Comparison of ENCODE assay signal across 6 cellular contexts in the genomic region with DNA sequence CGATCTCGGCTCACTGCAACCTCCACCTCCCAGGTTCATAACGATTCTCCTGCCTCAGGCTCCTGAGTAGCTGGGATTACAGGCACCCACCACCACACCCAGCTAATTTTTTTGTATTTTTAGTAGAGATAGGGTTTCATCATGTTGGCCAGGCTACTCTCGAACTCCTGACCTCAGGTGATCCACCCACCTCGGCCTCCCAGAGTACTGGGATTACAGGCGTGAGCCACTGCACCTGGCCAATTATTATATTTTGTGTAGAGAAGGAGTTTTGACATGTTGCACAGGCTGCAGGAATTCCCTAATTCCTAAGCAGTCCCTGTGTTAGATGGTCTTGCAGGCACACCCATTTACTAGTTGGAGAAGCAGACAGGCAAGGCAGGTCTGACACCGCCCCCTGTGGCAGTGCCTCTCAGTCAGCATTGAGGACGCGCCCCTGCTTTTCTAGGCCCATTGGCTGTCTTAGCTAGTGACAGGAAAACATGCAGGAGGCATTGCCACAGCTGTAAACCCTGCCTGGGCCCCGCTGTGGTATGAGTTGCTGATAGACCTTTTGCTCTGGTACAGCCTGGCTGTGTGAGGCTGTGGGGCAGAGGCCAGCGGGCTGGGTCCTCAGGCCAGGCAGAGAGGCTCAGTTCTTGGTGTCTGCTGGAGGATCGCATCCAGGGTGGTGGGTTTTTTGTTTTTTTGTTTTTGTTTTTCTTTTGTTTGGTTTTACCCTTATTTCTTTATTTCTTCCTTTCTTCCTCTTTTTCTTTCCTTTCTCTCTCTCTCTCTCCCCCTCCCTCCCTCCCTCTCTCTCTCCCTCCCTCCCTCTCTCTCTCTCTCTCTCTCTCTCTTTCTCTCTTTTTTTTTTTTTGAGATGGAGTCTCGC. TPM values are rescaled to one million over a fixed set of nuclear protein-coding genes. Genes with fewer than 3 reads are reported as not detected.
DNase-seq lines count a peak whose midpoint lies in the region; ATAC-seq and TF ChIP-seq lines count a peak whose summit lies in the region.
"Not testable (repeated sequence)": the region's sequence is repeated elsewhere in the genome, so short reads cannot be mapped to it uniquely, and the experiment has no call there.

No MANE protein-coding gene starts in this region.

- H3K9me3 ChIP-seq in IMR-90 (ENCODE audit: control insufficient read depth, insufficient read depth, low read length) = not testable (repeated sequence)

- TF ChIP-seq CTCF in BJ (IDR thresholded peaks at IDR 0.05; ENCODE audit: insufficient read depth, low read depth, low read length) = peak; percentile 43
- TF ChIP-seq CTCF in IMR-90 (conservative IDR thresholded peaks at IDR 0.05; ENCODE audit: low read depth, low read length) = 0 out of 2 replicates have a peak, but pooled peaks have one; percentile 21

- H3K4me3 ChIP-seq in BJ (ENCODE audit: low read depth, low read length); IMR-90 (ENCODE audit: insufficient read depth, low read depth, low read length): not testable (repeated sequence)

- not testable (repeated sequence) for DNase-seq in BJ (ENCODE audit: low read depth)
- DNase-seq in IMR-90 = peak; percentile 35
- DNase-seq in T-helper 22 cell (ENCODE audit: low read depth) = peak; percentile 65
- DNase-seq in activated naive CD8-positive, alpha-beta T cell treated with anti-CD3 and anti-CD28 coated beads, Interleukin-2, amount 50 U/mL, for 16 hours (ENCODE audit: low read depth, low spot score) = peak; percentile 48
- DNase-seq in iPS-NIHi7 (ENCODE audit: extremely low spot score) = peak; percentile 79
- peak; percentile 52 to 54 for DNase-seq in stimulated activated CD4-positive, alpha-beta T cell treated with anti-CD3 and anti-CD28 coated beads, Interleukin-1b, Interleukin-23, amount 100 ng/mL, for 4 hours (ENCODE audit: low read depth in 2 of 2)

- in situ Hi-C loops in IMR-90 (cut with MboI; ENCODE audit: low sequenced_read_pairs) = loop anchor here (25.0 kb wide), 1 partner anchor 886 kb away; the partner anchor contains the start of gene WIZ

- not testable (repeated sequence) for H3K56ac ChIP-seq in IMR-90 (ENCODE audit: extremely low read depth, insufficient read depth, low read length)

- not testable (repeated sequence) for H3K23ac ChIP-seq in IMR-90 (ENCODE audit: low read depth, low read length)

- H3K79me1 ChIP-seq in IMR-90 (ENCODE audit: low read depth in 1 of 2, low read length in 2 of 2) = peaks cover 9 to 35% of the 10 kb centered on the region in 2 experiments

- not testable (repeated sequence) for H3K18ac ChIP-seq in IMR-90 (ENCODE audit: low read depth, low read length)

- not testable (repeated sequence) for H3K9me1 ChIP-seq in IMR-90 (ENCODE audit: insufficient read depth, low read length)

- not testable (repeated sequence) for H3K27ac ChIP-seq in IMR-90 (ENCODE audit: insufficient read depth, low read length)

- H3K14ac ChIP-seq in IMR-90 (replicated peaks; ENCODE audit: low read depth, low read length) = not testable (repeated sequence)

- not testable (repeated sequence) for H4K5ac ChIP-seq in IMR-90 (ENCODE audit: low read depth, low read length)

- TF ChIP-seq POLR2A in IMR-90 (IDR thresholded peaks at IDR 0.05; ENCODE audit: low read depth, low read length) = not testable (repeated sequence)

- not testable (repeated sequence) for H2AK5ac ChIP-seq in IMR-90 (ENCODE audit: low read depth, low read length)

- intact Hi-C loops in IMR-90 (cut with micrococcal nuclease) = not testable (repeated sequence)

- not testable (repeated sequence) for H4K8ac ChIP-seq in IMR-90 (ENCODE audit: low read depth in 2 of 2, low read length in 2 of 2)

- H3K4me1 ChIP-seq in IMR-90 (ENCODE audit: control insufficient read depth, insufficient read depth, low read length) = not testable (repeated sequence)

- H2BK15ac ChIP-seq in IMR-90 (ENCODE audit: low read depth, low read length) = not testable (repeated sequence)

- not testable (repeated sequence) for H3K4ac ChIP-seq in IMR-90 (ENCODE audit: low read depth, low read length)

- 46% methylated on average over 5 of the region's 13 CpGs; no CpG with 5 or more reads in 1 of the 2 experiments for WGBS in IMR-90 (ENCODE audit: extremely low coverage in 2 of 2, insufficient read length in 1 of 2), 2 experiments

- not testable (repeated sequence) for H2BK5ac ChIP-seq in IMR-90 (ENCODE audit: low read depth, low read length, poor library complexity, severe bottlenecking)

- not testable (repeated sequence) for H4K91ac ChIP-seq in IMR-90 (ENCODE audit: insufficient read depth, low read depth, low read length)

- peak overlapping the region; percentile 17 for H2AK9ac ChIP-seq in IMR-90 (replicated peaks; ENCODE audit: low read depth, low read length, poor library complexity)

- CTCF ChIA-PET in BJ (lab: Yijun Ruan, JAX) = interaction anchor here (1.0 to 1.2 kb wide), 2 partner anchors 8 to 23 kb away, joined by 3 read pairs; no protein-coding TSS in a partner anchor
- CTCF ChIA-PET in IMR-90 (lab: Yijun Ruan, JAX) = not testable (repeated sequence)

- TF ChIP-seq RAD21 in IMR-90 (IDR thresholded peaks at IDR 0.05; ENCODE audit: low read length) = peak; percentile 21; the same call in 1 of the 2 replicates

- POLR2A ChIA-PET in BJ (lab: Charles Lee); IMR-90 (lab: Charles Lee; ENCODE audit: unreplicated experiment): not testable (repeated sequence)

- ATAC-seq in IMR-90 (ENCODE audit: low read depth) = peak; percentile 67

- not testable (repeated sequence) for H4K20me1 ChIP-seq in IMR-90 (ENCODE audit: insufficient read depth, low read length)

- BruUV-seq in IMR-90 (replicated peaks; lab: Mats Ljungman, UMichigan) = not testable (repeated sequence)

- H3K9ac ChIP-seq in IMR-90 (ENCODE audit: low read depth, low read length) = not testable (repeated sequence)

- H2AFZ ChIP-seq in IMR-90 (replicated peaks; ENCODE audit: low read length, poor library complexity) = peak overlapping the region; percentile 36

- H2BK120ac ChIP-seq in IMR-90 (ENCODE audit: low read depth, low read length) = not testable (repeated sequence)

- not testable (repeated sequence) for H2BK20ac ChIP-seq in IMR-90 (ENCODE audit: low read depth, low read length)

- H3K4me2 ChIP-seq in IMR-90 (ENCODE audit: low read depth, low read length) = not testable (repeated sequence)

- dilution Hi-C loops in IMR-90 (cut with HindIII; ENCODE audit: low sequenced_read_pairs, unreplicated experiment) = not testable (repeated sequence)

- H3K36me3 ChIP-seq in BJ (ENCODE audit: control insufficient read depth, insufficient read depth, low read length); IMR-90 (ENCODE audit: control insufficient read depth, insufficient read depth, low read length): not testable (repeated sequence)

- not testable (repeated sequence) for H3K27me3 ChIP-seq in BJ (ENCODE audit: control insufficient read depth, insufficient read depth, low read length); IMR-90 (ENCODE audit: control insufficient read depth, insufficient read depth, low read length)

RNA-seq across cellular contexts. Expression of gene NDUFB7, which starts 20.5 kb away (rescaled TPM):
- polyA plus RNA-seq in BJ (2011; rRNA removed) = 135 and 147 TPM in 2 replicates
- 19.0 and 20.3 TPM in 2 replicates for polyA minus RNA-seq in BJ (2011; rRNA and poly(A)+ RNA removed)
- 337 and 436 TPM in 2 replicates for total RNA-seq in IMR-90 (2012; rRNA removed)
- polyA plus RNA-seq in IMR-90 (2012; rRNA removed) = 523 and 591 TPM in 2 replicates
- polyA plus RNA-seq in IMR-90 (2012; cell fraction: cytosol; rRNA removed) = 616 and 949 TPM in 2 replicates
- polyA plus RNA-seq in IMR-90 (2012; cell fraction: nucleus; rRNA removed; ENCODE audit: low replicate concordance) = 86.4 and 295 TPM in 2 replicates

RNA-seq across cellular contexts. Expression of gene TECR, which starts 22.0 kb away (rescaled TPM):
- 63.2 and 95.9 TPM in 2 replicates for polyA plus RNA-seq in BJ (2011; rRNA removed)
- 94.4 and 169 TPM in 2 replicates for polyA minus RNA-seq in BJ (2011; rRNA and poly(A)+ RNA removed)
- 35.8 and 46.2 TPM in 2 replicates for total RNA-seq in IMR-90 (2012; rRNA removed)
- 81.2 and 102 TPM in 2 replicates for polyA plus RNA-seq in IMR-90 (2012; rRNA removed)
- polyA plus RNA-seq in IMR-90 (2012; cell fraction: cytosol; rRNA removed) = 74.3 and 124 TPM in 2 replicates
- polyA plus RNA-seq in IMR-90 (2012; cell fraction: nucleus; rRNA removed; ENCODE audit: low replicate concordance) = 111 and 215 TPM in 2 replicates

RNA-seq across cellular contexts. Expression of gene CLEC17A, which starts 31.5 kb away (rescaled TPM):
- polyA plus RNA-seq in BJ (2011; rRNA removed) (not detected in 2 replicates), IMR-90 (2012; rRNA removed) (0.05 TPM in 1 of 2 replicates, not detected in the other)
- polyA minus RNA-seq in BJ (2011; rRNA and poly(A)+ RNA removed) = not detected in 2 replicates
- total RNA-seq in IMR-90 (2012; rRNA removed) = not detected in 2 replicates
- not detected in 2 replicates for polyA plus RNA-seq in IMR-90 (2012; cell fraction: cytosol; rRNA removed)
- polyA plus RNA-seq in IMR-90 (2012; cell fraction: nucleus; rRNA removed; ENCODE audit: low replicate concordance) = 0.10 and 0.11 TPM in 2 replicates

RNA-seq across cellular contexts. Expression of gene DNAJB1, which starts 33.2 kb away (rescaled TPM):
- 114 and 133 TPM in 2 replicates for polyA plus RNA-seq in BJ (2011; rRNA removed)
- polyA minus RNA-seq in BJ (2011; rRNA and poly(A)+ RNA removed) = 46.5 and 52.6 TPM in 2 replicates
- total RNA-seq in IMR-90 (2012; rRNA removed) = 82.5 and 88.2 TPM in 2 replicates
- polyA plus RNA-seq in IMR-90 (2012; rRNA removed) = 91.1 and 95.4 TPM in 2 replicates
- polyA plus RNA-seq in IMR-90 (2012; cell fraction: cytosol; rRNA removed) = 73.4 and 172 TPM in 2 replicates
- polyA plus RNA-seq in IMR-90 (2012; cell fraction: nucleus; rRNA removed; ENCODE audit: low replicate concordance) = 38.3 and 63.8 TPM in 2 replicates

RNA-seq across cellular contexts. Expression of gene GIPC1, which starts 55.4 kb away (rescaled TPM):
- 92.3 and 119 TPM in 2 replicates for polyA plus RNA-seq in BJ (2011; rRNA removed)
- 43.2 and 57.9 TPM in 2 replicates for polyA minus RNA-seq in BJ (2011; rRNA and poly(A)+ RNA removed)
- total RNA-seq in IMR-90 (2012; rRNA removed) = 74.2 and 77.5 TPM in 2 replicates
- 133 and 153 TPM in 2 replicates for polyA plus RNA-seq in IMR-90 (2012; rRNA removed)
- polyA plus RNA-seq in IMR-90 (2012; cell fraction: cytosol; rRNA removed) = 151 and 196 TPM in 2 replicates
- polyA plus RNA-seq in IMR-90 (2012; cell fraction: nucleus; rRNA removed; ENCODE audit: low replicate concordance) = 93.4 and 205 TPM in 2 replicates
